Comparison of ENCODE assay signal across 18 cellular contexts in genomic region chr18:8069708-8070107, GRCh38.
DNase-seq lines count a peak whose midpoint lies in the region; ATAC-seq, FAIRE-seq and TF ChIP-seq lines count a peak whose summit lies in the region.
"Had no signal": no experiment of that assay in that cellular context is flagged by ENCODE, and none has a peak within 500 bp of the region (broad histone marks: within the 10 kb centered on the region; RNA-seq: fewer than 3 reads in every experiment).

No MANE protein-coding gene starts in this region.

- ATAC-seq in gastrocnemius medialis (peak; percentile 78 to 93), sciatic nerve (no peak)
- ATAC-seq: A549 had no signal

- H3K9me3 ChIP-seq in gastrocnemius medialis (no peaks in the 10 kb centered on the region), right atrium auricular region (no peaks in the 10 kb centered on the region)
- H3K9me3 ChIP-seq: A549; BLaER1 treated with 17β-estradiol and CSF1 and Interleukin-3, amounts not matched to agents 10 nM and 100 nM had no signal

- FAIRE-seq in D721Med (lab: Jason Lieb, UNC), result peak; percentile 35
- peak; percentile 50 for FAIRE-seq in urothelium cell line (lab: Jason Lieb, UNC)
- FAIRE-seq: A549, G401.6, GM12891, GM19239 had no signal

- DNase-seq in D721Med (ENCODE audit: insufficient read length, low spot score) (no peak), gastrocnemius medialis (peak; percentile 18), urothelium cell line (ENCODE audit: low spot score) (no peak), right atrium auricular region (ENCODE audit: low spot score) (no peak), sciatic nerve (ENCODE audit: low spot score) (no peak)
- DNase-seq: AML-193; CD4-positive, alpha-beta memory T cell; CD4-positive, CD25-positive, alpha-beta regulatory T cell; CD8-positive, alpha-beta memory T cell; COR-L47; DMS79 treated with DMSO at 0.1 percent for 48 hours; GF-D8 had no signal

- H3K36me3 ChIP-seq in gastrocnemius medialis (no peaks in the 10 kb centered on the region), right atrium auricular region (no peaks in the 10 kb centered on the region)
- H3K36me3 ChIP-seq: BLaER1 treated with 17β-estradiol and CSF1 and Interleukin-3, amounts not matched to agents 10 nM and 100 nM had no signal

- no peak for TF ChIP-seq CTCF in D721Med (IDR thresholded peaks at IDR 0.05; ENCODE audit: insufficient read depth, missing control alignments)
- no peak for TF ChIP-seq CTCF in gastrocnemius medialis (IDR thresholded peaks at IDR 0.05 in 4 of 5, conservative IDR thresholded peaks at IDR 0.05 in 1 of 5)
- no peak for TF ChIP-seq CTCF in right atrium auricular region (IDR thresholded peaks at IDR 0.05)

- in situ Hi-C loops in gastrocnemius medialis (cut with MboI; ENCODE audit: low sequenced_read_pairs in 4 of 4), result no loop called here

- peak overlapping the region; percentile 14 to 71 (median 42) for H3K27ac ChIP-seq in gastrocnemius medialis
- H3K27ac ChIP-seq in right atrium auricular region, result no peak overlapping the region
- H3K27ac ChIP-seq: 22Rv1; A549; BLaER1 treated with 17β-estradiol and CSF1 and Interleukin-3, amounts not matched to agents 10 nM and 100 nM had no signal

- intact Hi-C loops in gastrocnemius medialis (cut with DNase I; ENCODE audit: low total_unique reads) (no loop called here), sciatic nerve (cut with DNase I) (no loop called here)

- H3K4me1 ChIP-seq in gastrocnemius medialis (peaks cover 11 to 19% of the 10 kb centered on the region in 2 donors), right atrium auricular region (no peaks in the 10 kb centered on the region)
- H3K4me1 ChIP-seq: BLaER1 treated with 17β-estradiol and CSF1 and Interleukin-3, amounts not matched to agents 10 nM and 100 nM had no signal

- TF ChIP-seq POLR2A in gastrocnemius medialis (IDR thresholded peaks at IDR 0.05), result no peak

- H3K4me3 ChIP-seq in gastrocnemius medialis (no peak overlapping the region), right atrium auricular region (no peak overlapping the region)
- H3K4me3 ChIP-seq: A549; BLaER1 treated with 17β-estradiol and CSF1 and Interleukin-3, amounts not matched to agents 10 nM and 100 nM had no signal

- no peaks in the 10 kb centered on the region for H3K27me3 ChIP-seq in gastrocnemius medialis
- no peaks in the 10 kb centered on the region for H3K27me3 ChIP-seq in right atrium auricular region
- H3K27me3 ChIP-seq: BLaER1 treated with 17β-estradiol and CSF1 and Interleukin-3, amounts not matched to agents 10 nM and 100 nM had no signal

Comparison
In these comparisons a context has a peak if more than half of its experiments do, and no peak if none do; other contexts are left out.
1. DNase-seq: peak in gastrocnemius medialis (2 of 2); none in D721Med (single experiment), urothelium cell line (single experiment), right atrium auricular region (single experiment) and sciatic nerve (single experiment).
2. H3K27ac ChIP-seq: peak in gastrocnemius medialis (4 of 4); none in right atrium auricular region (0 of 2).